Comparison of ENCODE assay signal across 8 cellular contexts in genomic region chr12:10716704-10717315, GRCh38. TPM values are rescaled to one million over a fixed set of nuclear protein-coding genes. Genes with fewer than 3 reads are reported as not detected.
DNase-seq lines count a peak whose midpoint lies in the region; ATAC-seq, FAIRE-seq and TF ChIP-seq lines count a peak whose summit lies in the region.

No MANE protein-coding gene starts in this region.

- peak overlapping the region; percentile 53 for H3K27ac ChIP-seq in AG04450 (ENCODE audit: low read depth, low read length)
- peak overlapping the region; percentile 82 for H3K27ac ChIP-seq in endothelial cell of umbilical vein (ENCODE audit: insufficient read depth, low read depth, low read length)
- H3K27ac ChIP-seq in muscle layer of duodenum (ENCODE audit: low read length), result peak overlapping the region; percentile 76

- no TSS peak for BruUV-seq in endothelial cell of umbilical vein (replicated peaks; lab: Mats Ljungman, UMichigan)

- TF ChIP-seq POLR2A in endothelial cell of umbilical vein (IDR thresholded peaks at IDR 0.05; ENCODE audit: low read depth, low read length), result peak; percentile 49

- H3K36me3 ChIP-seq in endothelial cell of umbilical vein (ENCODE audit: control insufficient read depth in 2 of 2, extremely low read depth in 1 of 2, insufficient read depth in 2 of 2, low read length in 2 of 2) (peaks cover 4 to 17% of the 10 kb centered on the region in 2 experiments), muscle layer of duodenum (ENCODE audit: control insufficient read depth in 1 of 2, insufficient read depth in 2 of 2, low read length in 2 of 2) (peaks cover 35 to 50% of the 10 kb centered on the region in 2 donors)

- peak overlapping the region; percentile 45 for H3K4me3 ChIP-seq in AG04450 (ENCODE audit: low read depth, low read length)
- H3K4me3 ChIP-seq in endothelial cell of umbilical vein (replicated peaks in 1 of 3; ENCODE audit: insufficient read depth in 1 of 3, low read depth in 1 of 3, low read length in 3 of 3), result peak overlapping the region in 2 of 3 experiments; percentile 6 to 44
- H3K4me3 ChIP-seq in muscle layer of duodenum (ENCODE audit: low read depth in 1 of 2, low read length in 2 of 2), result peak overlapping the region; percentile 28 to 30

- TF ChIP-seq CTCF in AG04450 (IDR thresholded peaks at IDR 0.05; ENCODE audit: low read depth, low read length) (no peak), endothelial cell of umbilical vein (IDR thresholded peaks at IDR 0.05; ENCODE audit: extremely low read depth in 1 of 2, insufficient read depth in 1 of 2, low read depth in 1 of 2, low read length in 2 of 2) (no peak)

- intact Hi-C loops in endothelial cell of umbilical vein (cut with micrococcal nuclease), result loop anchor here (2.0 kb wide), 1 partner anchor 42 kb away; the partner anchor contains the start of gene STYK1

- H3K79me2 ChIP-seq in endothelial cell of umbilical vein (ENCODE audit: control insufficient read depth, insufficient read depth, low read length), result peaks cover 91% of the 10 kb centered on the region

- DNase-seq in AG04450 (ENCODE audit: low read depth, low spot score), result peak; percentile 62
- DNase-seq in NCI-H1105 (lab: John Stamatoyannopoulos, UW), result peak; percentile 55
- DNase-seq in endothelial cell of umbilical vein (ENCODE audit: low read depth, low spot score), result peak; percentile 95
- no peak for DNase-seq in activated effector memory CD4-positive, alpha-beta T cell treated with Interleukin-2 at 50 U/mL for 16 hours
- no peak for DNase-seq in KBM-7
- DNase-seq in cerebellar nuclear complex (lab: John Stamatoyannopoulos, UW), result no peak

- H3K9ac ChIP-seq in endothelial cell of umbilical vein (replicated peaks; ENCODE audit: extremely low read depth, insufficient read depth, low read length), result peak overlapping the region; percentile 99

- H4K20me1 ChIP-seq in endothelial cell of umbilical vein (replicated peaks; ENCODE audit: control insufficient read depth, extremely low read depth, insufficient read depth, low read length), result peaks cover 4% of the 10 kb centered on the region

- H2AFZ ChIP-seq in endothelial cell of umbilical vein (ENCODE audit: low read depth, low read length), result no peak overlapping the region

- peak overlapping the region; percentile 90 for H3K4me2 ChIP-seq in endothelial cell of umbilical vein (ENCODE audit: insufficient read depth, low read length)

- POLR2A ChIA-PET in AG04450 (lab: Yijun Ruan, JAX), result no interaction called here
- POLR2A ChIA-PET in endothelial cell of umbilical vein (lab: Charles Lee), result interaction anchor here (0.6 to 1.1 kb wide), 2 partner anchors 20 to 22 kb away, joined by 3 read pairs; no protein-coding TSS in a partner anchor

- H3K27me3 ChIP-seq in AG04450 (ENCODE audit: control insufficient read depth, insufficient read depth, low read length) (no peaks in the 10 kb centered on the region), endothelial cell of umbilical vein (ENCODE audit: control insufficient read depth in 2 of 2, insufficient read depth in 2 of 2, low read length in 2 of 2) (no peaks in the 10 kb centered on the region), muscle layer of duodenum (ENCODE audit: low read depth, low read length) (no peaks in the 10 kb centered on the region)

- no peaks in the 10 kb centered on the region for H3K9me1 ChIP-seq in endothelial cell of umbilical vein (replicated peaks; ENCODE audit: control insufficient read depth, extremely low read depth, insufficient read depth, low read length)

- peak; percentile 84 for FAIRE-seq in endothelial cell of umbilical vein (lab: Jason Lieb, UNC)

- CTCF ChIA-PET in AG04450 (lab: Charles Lee), result interaction anchor here (4.1 kb wide), 1 partner anchor 33 kb away, joined by 36 read pairs; no protein-coding TSS in a partner anchor
- CTCF ChIA-PET in endothelial cell of umbilical vein (lab: Charles Lee), result interaction anchor here (0.6 to 4.3 kb wide), 6 partner anchors 11 to 966 kb away, joined by 3 to 49 read pairs (median 4); no protein-coding TSS in a partner anchor

- dilution Hi-C loops in endothelial cell of umbilical vein (cut with MboI; ENCODE audit: extremely low pct_ligation_motif_present, low sequenced_read_pairs), result no loop called here

- H3K4me1 ChIP-seq in endothelial cell of umbilical vein (ENCODE audit: control insufficient read depth, extremely low read depth, insufficient read depth, low read length) (peaks cover 63% of the 10 kb centered on the region), muscle layer of duodenum (ENCODE audit: control insufficient read depth in 1 of 2, insufficient read depth in 2 of 2, low read length in 2 of 2) (peaks cover 18 to 23% of the 10 kb centered on the region in 2 donors)

- H3K9me3 ChIP-seq in AG04450 (ENCODE audit: control insufficient read depth, insufficient read depth, low read length) (no peaks in the 10 kb centered on the region), endothelial cell of umbilical vein (replicated peaks; ENCODE audit: control insufficient read depth, insufficient read depth, low read length) (no peaks in the 10 kb centered on the region), muscle layer of duodenum (ENCODE audit: control insufficient read depth in 1 of 2, low read length in 2 of 2) (no peaks in the 10 kb centered on the region)

- in situ Hi-C loops in KBM-7 (cut with MboI; ENCODE audit: low pct_unique_long_range_greater_than_20kb, low sequenced_read_pairs), result no loop called here

- no peak for ATAC-seq in GM21390 (IDR thresholded peaks at IDR 0.05; ENCODE audit: unreplicated experiment)

TF ChIP-seq in endothelial cell of umbilical vein, 7 proteins besides CTCF, POLR2A, EP300 and RAD21:
- TF ChIP-seq POLR2AphosphoS5 (IDR thresholded peaks at IDR 0.05; ENCODE audit: insufficient read depth, low read depth, low read length) (peak; percentile 85), FOS (IDR thresholded peaks at IDR 0.05; ENCODE audit: borderline replicate concordance, insufficient read depth, low read length) (peak; percentile 94), EZH2 (IDR thresholded peaks at IDR 0.05; ENCODE audit: borderline replicate concordance, low read depth, low read length, severe bottlenecking) (no peak), MAX (IDR thresholded peaks at IDR 0.05; ENCODE audit: insufficient read depth, insufficient read length) (no peak), MYC (IDR thresholded peaks at IDR 0.05; ENCODE audit: low read depth, low read length) (peak; percentile 52), GATA2 (IDR thresholded peaks at IDR 0.05; ENCODE audit: insufficient read depth, insufficient read length, low read depth, low read length) (no peak), JUN (IDR thresholded peaks at IDR 0.05; ENCODE audit: borderline replicate concordance, insufficient read depth, insufficient read length, low read depth) (peak; percentile 84)

RNA-seq across cellular contexts. Expression of gene YBX3, which starts 6.3 kb away (rescaled TPM):
- polyA plus RNA-seq in AG04450 (2011; rRNA removed), result 95.6 and 99.2 TPM in 2 replicates
- 119 and 156 TPM in 2 replicates for polyA minus RNA-seq in AG04450 (2011; rRNA and poly(A)+ RNA removed)
- total RNA-seq in endothelial cell of umbilical vein, result 411 and 441 TPM in 2 replicates
- polyA plus RNA-seq in endothelial cell of umbilical vein, result 99.3 and 137 TPM in 2 replicates
- polyA plus RNA-seq in endothelial cell of umbilical vein (2011; cell fraction: cytosol; rRNA removed), result 263 and 280 TPM in 2 replicates
- polyA plus RNA-seq in endothelial cell of umbilical vein (2011; cell fraction: nucleus; rRNA removed), result 633 and 651 TPM in 2 replicates
- 349 and 394 TPM in 2 replicates for polyA plus RNA-seq in endothelial cell of umbilical vein (2012)
- polyA minus RNA-seq in endothelial cell of umbilical vein, result 144 and 213 TPM in 2 replicates
- 77.8 TPM for polyA minus RNA-seq in endothelial cell of umbilical vein (2011; cell fraction: cytosol; rRNA and poly(A)+ RNA removed)
- 604 and 641 TPM in 2 replicates for polyA minus RNA-seq in endothelial cell of umbilical vein (2011; cell fraction: nucleus; rRNA and poly(A)+ RNA removed)

RNA-seq across cellular contexts. Expression of gene STYK1, which starts 43.0 kb away (rescaled TPM):
- polyA plus RNA-seq in AG04450 (2011; rRNA removed) (0.02 and 0.14 TPM in 2 replicates), endothelial cell of umbilical vein (6.0 and 7.7 TPM in 2 replicates)
- polyA minus RNA-seq in AG04450 (2011; rRNA and poly(A)+ RNA removed), result 0.61 TPM in 1 of 2 replicates, not detected in the other
- 14.6 and 15.2 TPM in 2 replicates for total RNA-seq in endothelial cell of umbilical vein
- 8.9 and 10.0 TPM in 2 replicates for polyA plus RNA-seq in endothelial cell of umbilical vein (2011; cell fraction: cytosol; rRNA removed)
- polyA plus RNA-seq in endothelial cell of umbilical vein (2011; cell fraction: nucleus; rRNA removed), result 24.1 and 25.8 TPM in 2 replicates
- 13.7 and 18.0 TPM in 2 replicates for polyA plus RNA-seq in endothelial cell of umbilical vein (2012)
- polyA minus RNA-seq in endothelial cell of umbilical vein, result 31.6 and 37.7 TPM in 2 replicates
- polyA minus RNA-seq in endothelial cell of umbilical vein (2011; cell fraction: cytosol; rRNA and poly(A)+ RNA removed), result 3.6 TPM
- polyA minus RNA-seq in endothelial cell of umbilical vein (2011; cell fraction: nucleus; rRNA and poly(A)+ RNA removed), result 12.6 and 24.4 TPM in 2 replicates

Comparison
In these comparisons a context has a peak if more than half of its experiments do, and no peak if none do; other contexts are left out.
1. DNase-seq: peak in AG04450 (single experiment), NCI-H1105 (single experiment) and endothelial cell of umbilical vein (single experiment); none in activated effector memory CD4-positive, alpha-beta T cell treated with Interleukin-2 at 50 U/mL for 16 hours (single experiment), KBM-7 (single experiment) and cerebellar nuclear complex (0 of 2).
2. Peak in every context shown above with its lines, with median percentiles within 50 percentile points of each other: H3K27ac ChIP-seq and H3K4me3 ChIP-seq.